ENCODE assay signal across 1 cellular context in the genomic region with DNA sequence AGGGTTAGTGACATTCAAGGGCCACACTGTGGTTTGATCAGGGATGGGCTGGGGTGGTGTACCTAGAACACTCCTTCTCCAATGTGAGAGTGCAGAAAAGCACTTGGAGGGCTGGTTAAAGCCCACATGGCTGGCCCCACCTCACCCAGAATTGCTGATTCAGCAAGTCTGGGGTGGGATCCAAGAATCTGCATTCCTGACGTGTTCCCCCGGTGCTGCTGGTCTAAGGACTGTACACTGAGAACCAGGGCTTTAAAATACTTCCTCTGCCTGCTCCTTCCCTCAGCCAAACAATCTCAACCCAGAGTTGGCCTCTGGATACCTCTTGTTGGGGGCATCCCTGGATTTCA.
A peak's percentile ranks its signal among the peaks of the same experiment; 100 is the strongest.
TF ChIP-seq lines count a peak whose summit lies in the region.

No MANE protein-coding gene starts in this region.

TF ChIP-seq in HepG2, 621 proteins besides CTCF, POLR2A, EP300 and RAD21 (continued from another document):
- TF ChIP-seq MAFF (IDR thresholded peaks at IDR 0.05; ENCODE audit: low read depth, low read length), result peak; percentile 100
- TF ChIP-seq BRD4 (CRISPR knock-in tag; IDR thresholded peaks at IDR 0.05), result no peak
- no peak for TF ChIP-seq ZNF354B (CRISPR knock-in tag; IDR thresholded peaks at IDR 0.05)
- TF ChIP-seq, protein P1, sequence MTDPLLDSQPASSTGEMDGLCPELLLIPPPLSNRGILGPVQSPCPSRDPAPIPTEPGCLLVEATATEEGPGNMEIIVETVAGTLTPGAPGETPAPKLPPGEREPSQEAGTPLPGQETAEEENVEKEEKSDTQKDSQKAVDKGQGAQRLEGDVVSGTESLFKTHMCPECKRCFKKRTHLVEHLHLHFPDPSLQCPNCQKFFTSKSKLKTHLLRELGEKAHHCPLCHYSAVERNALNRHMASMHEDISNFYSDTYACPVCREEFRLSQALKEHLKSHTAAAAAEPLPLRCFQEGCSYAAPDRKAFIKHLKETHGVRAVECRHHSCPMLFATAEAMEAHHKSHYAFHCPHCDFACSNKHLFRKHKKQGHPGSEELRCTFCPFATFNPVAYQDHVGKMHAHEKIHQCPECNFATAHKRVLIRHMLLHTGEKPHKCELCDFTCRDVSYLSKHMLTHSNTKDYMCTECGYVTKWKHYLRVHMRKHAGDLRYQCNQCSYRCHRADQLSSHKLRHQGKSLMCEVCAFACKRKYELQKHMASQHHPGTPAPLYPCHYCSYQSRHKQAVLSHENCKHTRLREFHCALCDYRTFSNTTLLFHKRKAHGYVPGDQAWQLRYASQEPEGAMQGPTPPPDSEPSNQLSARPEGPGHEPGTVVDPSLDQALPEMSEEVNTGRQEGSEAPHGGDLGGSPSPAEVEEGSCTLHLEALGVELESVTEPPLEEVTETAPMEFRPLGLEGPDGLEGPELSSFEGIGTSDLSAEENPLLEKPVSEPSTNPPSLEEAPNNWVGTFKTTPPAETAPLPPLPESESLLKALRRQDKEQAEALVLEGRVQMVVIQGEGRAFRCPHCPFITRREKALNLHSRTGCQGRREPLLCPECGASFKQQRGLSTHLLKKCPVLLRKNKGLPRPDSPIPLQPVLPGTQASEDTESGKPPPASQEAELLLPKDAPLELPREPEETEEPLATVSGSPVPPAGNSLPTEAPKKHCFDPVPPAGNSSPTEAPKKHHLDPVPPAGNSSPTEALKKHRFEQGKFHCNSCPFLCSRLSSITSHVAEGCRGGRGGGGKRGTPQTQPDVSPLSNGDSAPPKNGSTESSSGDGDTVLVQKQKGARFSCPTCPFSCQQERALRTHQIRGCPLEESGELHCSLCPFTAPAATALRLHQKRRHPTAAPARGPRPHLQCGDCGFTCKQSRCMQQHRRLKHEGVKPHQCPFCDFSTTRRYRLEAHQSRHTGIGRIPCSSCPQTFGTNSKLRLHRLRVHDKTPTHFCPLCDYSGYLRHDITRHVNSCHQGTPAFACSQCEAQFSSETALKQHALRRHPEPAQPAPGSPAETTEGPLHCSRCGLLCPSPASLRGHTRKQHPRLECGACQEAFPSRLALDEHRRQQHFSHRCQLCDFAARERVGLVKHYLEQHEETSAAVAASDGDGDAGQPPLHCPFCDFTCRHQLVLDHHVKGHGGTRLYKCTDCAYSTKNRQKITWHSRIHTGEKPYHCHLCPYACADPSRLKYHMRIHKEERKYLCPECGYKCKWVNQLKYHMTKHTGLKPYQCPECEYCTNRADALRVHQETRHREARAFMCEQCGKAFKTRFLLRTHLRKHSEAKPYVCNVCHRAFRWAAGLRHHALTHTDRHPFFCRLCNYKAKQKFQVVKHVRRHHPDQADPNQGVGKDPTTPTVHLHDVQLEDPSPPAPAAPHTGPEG (CRISPR knock-in tag; IDR thresholded peaks at IDR 0.05), result 0 out of 2 replicates have a peak, but pooled peaks have one; percentile 28
- TF ChIP-seq, protein P2, sequence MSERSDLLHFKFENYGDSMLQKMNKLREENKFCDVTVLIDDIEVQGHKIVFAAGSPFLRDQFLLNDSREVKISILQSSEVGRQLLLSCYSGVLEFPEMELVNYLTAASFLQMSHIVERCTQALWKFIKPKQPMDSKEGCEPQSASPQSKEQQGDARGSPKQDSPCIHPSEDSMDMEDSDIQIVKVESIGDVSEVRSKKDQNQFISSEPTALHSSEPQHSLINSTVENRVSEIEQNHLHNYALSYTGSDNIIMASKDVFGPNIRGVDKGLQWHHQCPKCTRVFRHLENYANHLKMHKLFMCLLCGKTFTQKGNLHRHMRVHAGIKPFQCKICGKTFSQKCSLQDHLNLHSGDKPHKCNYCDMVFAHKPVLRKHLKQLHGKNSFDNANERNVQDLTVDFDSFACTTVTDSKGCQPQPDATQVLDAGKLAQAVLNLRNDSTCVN (CRISPR knock-in tag; IDR thresholded peaks at IDR 0.05; ENCODE audit: borderline replicate concordance), result 0 out of 2 replicates have a peak, but pooled peaks have one; percentile 11
- 0 out of 2 replicates have a peak, but pooled peaks have one; percentile 19 for TF ChIP-seq HCFC1 (IDR thresholded peaks at IDR 0.05; ENCODE audit: low read depth, low read length)
- TF ChIP-seq, protein P3, sequence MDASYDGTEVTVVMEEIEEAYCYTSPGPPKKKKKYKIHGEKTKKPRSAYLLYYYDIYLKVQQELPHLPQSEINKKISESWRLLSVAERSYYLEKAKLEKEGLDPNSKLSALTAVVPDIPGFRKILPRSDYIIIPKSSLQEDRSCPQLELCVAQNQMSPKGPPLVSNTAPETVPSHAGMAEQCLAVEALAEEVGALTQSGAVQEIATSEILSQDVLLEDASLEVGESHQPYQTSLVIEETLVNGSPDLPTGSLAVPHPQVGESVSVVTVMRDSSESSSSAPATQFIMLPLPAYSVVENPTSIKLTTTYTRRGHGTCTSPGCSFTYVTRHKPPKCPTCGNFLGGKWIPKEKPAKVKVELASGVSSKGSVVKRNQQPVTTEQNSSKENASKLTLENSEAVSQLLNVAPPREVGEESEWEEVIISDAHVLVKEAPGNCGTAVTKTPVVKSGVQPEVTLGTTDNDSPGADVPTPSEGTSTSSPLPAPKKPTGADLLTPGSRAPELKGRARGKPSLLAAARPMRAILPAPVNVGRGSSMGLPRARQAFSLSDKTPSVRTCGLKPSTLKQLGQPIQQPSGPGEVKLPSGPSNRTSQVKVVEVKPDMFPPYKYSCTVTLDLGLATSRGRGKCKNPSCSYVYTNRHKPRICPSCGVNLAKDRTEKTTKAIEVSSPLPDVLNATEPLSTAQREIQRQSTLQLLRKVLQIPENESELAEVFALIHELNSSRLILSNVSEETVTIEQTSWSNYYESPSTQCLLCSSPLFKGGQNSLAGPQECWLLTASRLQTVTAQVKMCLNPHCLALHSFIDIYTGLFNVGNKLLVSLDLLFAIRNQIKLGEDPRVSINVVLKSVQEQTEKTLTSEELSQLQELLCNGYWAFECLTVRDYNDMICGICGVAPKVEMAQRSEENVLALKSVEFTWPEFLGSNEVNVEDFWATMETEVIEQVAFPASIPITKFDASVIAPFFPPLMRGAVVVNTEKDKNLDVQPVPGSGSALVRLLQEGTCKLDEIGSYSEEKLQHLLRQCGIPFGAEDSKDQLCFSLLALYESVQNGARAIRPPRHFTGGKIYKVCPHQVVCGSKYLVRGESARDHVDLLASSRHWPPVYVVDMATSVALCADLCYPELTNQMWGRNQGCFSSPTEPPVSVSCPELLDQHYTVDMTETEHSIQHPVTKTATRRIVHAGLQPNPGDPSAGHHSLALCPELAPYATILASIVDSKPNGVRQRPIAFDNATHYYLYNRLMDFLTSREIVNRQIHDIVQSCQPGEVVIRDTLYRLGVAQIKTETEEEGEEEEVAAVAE (CRISPR knock-in tag; IDR thresholded peaks at IDR 0.05; ENCODE audit: borderline replicate concordance), result no peak
- TF ChIP-seq MAFG (CRISPR knock-in tag; IDR thresholded peaks at IDR 0.05), result peak; percentile 93
- 0 out of 2 replicates have a peak, but pooled peaks have one; percentile 47 for TF ChIP-seq GLI4 (CRISPR knock-in tag; IDR thresholded peaks at IDR 0.05; ENCODE audit: borderline replicate concordance)
TF ChIP-seq in HepG2: peak in this region for 8.
